ENCODE assay signal across 2 cellular contexts in genomic region chr7:36389371-36390198, GRCh38.
TF ChIP-seq lines count a peak whose summit lies in the region.

ANLN (plus strand) TSS chr7:36389862; CDS start chr7:36390027, 165 bp downstream.

TF ChIP-seq in HEK293, 187 proteins besides CTCF, POLR2A, EP300 and RAD21 (continued from another document and continues in another):
- peak; percentile 60; the same call in 1 of the 2 replicates for TF ChIP-seq HIC1 (tag by site-specific recombination; IDR thresholded peaks at IDR 0.05)
- TF ChIP-seq KLF10 (tag by site-specific recombination; IDR thresholded peaks at IDR 0.05): peak; percentile 95
- TF ChIP-seq WT1 (tag by site-specific recombination; IDR thresholded peaks at IDR 0.05): no peak
- TF ChIP-seq ZNF596 (tag by site-specific recombination; IDR thresholded peaks at IDR 0.05): 0 out of 2 replicates have a peak, but pooled peaks have one; percentile 4
- TF ChIP-seq PATZ1 (tag by site-specific recombination; IDR thresholded peaks at IDR 0.05): peak; percentile 85
- TF ChIP-seq SP7 (tag by site-specific recombination; IDR thresholded peaks at IDR 0.05): peak; percentile 67; the same call in 1 of the 2 replicates
- TF ChIP-seq ZNF501 (tag by site-specific recombination; IDR thresholded peaks at IDR 0.05): peak; percentile 72
- TF ChIP-seq ZNF19 (tag by site-specific recombination; IDR thresholded peaks at IDR 0.05; ENCODE audit: low read depth): no peak
- no peak for TF ChIP-seq SCRT2 (tag by site-specific recombination; IDR thresholded peaks at IDR 0.05)
- TF ChIP-seq ZNF366 (tag by site-specific recombination; conservative IDR thresholded peaks at IDR 0.05): peak; percentile 68
- TF ChIP-seq GLIS2 (tag by site-specific recombination; IDR thresholded peaks at IDR 0.05): peak; percentile 76
- TF ChIP-seq ZNF660 (tag by site-specific recombination; IDR thresholded peaks at IDR 0.05): peak; percentile 31; the same call in 1 of the 2 replicates
- no peak for TF ChIP-seq MZF1 (tag by site-specific recombination; IDR thresholded peaks at IDR 0.05; ENCODE audit: borderline replicate concordance)
- TF ChIP-seq ZNF48 (tag by site-specific recombination; IDR thresholded peaks at IDR 0.05): no peak
- TF ChIP-seq ZSCAN16 (tag by site-specific recombination; IDR thresholded peaks at IDR 0.05): no peak
- TF ChIP-seq ZBTB26 (tag by site-specific recombination; optimal IDR thresholded peaks at IDR 0.05): peak; percentile 77
- no peak for TF ChIP-seq ZBTB11 (tag by site-specific recombination; conservative IDR thresholded peaks at IDR 0.05; ENCODE audit: low read depth)
- TF ChIP-seq KLF1 (tag by site-specific recombination; IDR thresholded peaks at IDR 0.05): 0 out of 2 replicates have a peak, but pooled peaks have one; percentile 7
- TF ChIP-seq ZNF580 (tag by site-specific recombination; IDR thresholded peaks at IDR 0.05): peak; percentile 71; the same call in 1 of the 2 replicates
- 0 out of 2 replicates have a peak, but pooled peaks have one; percentile 24 for TF ChIP-seq ZNF391 (tag by site-specific recombination; IDR thresholded peaks at IDR 0.05; ENCODE audit: borderline replicate concordance, low read depth)
- TF ChIP-seq ZFP37 (tag by site-specific recombination; IDR thresholded peaks at IDR 0.05): peak; percentile 59
- TF ChIP-seq ZNF629 (tag by site-specific recombination; IDR thresholded peaks at IDR 0.05): peak; percentile 43; the same call in 1 of the 2 replicates

TF ChIP-seq in SK-N-SH, 30 proteins besides CTCF, POLR2A, EP300 and RAD21 (continued from another document):
- TF ChIP-seq ZBTB33 (IDR thresholded peaks at IDR 0.05; ENCODE audit: borderline replicate concordance, low read depth) (no peak), JUND (IDR thresholded peaks at IDR 0.05) (no peak), FOXJ3 (CRISPR knock-in tag; IDR thresholded peaks at IDR 0.05) (no peak), FOXM1 (IDR thresholded peaks at IDR 0.05; ENCODE audit: low read depth) (no peak), TCF12 (IDR thresholded peaks at IDR 0.05) (no peak), GATA2 (CRISPR knock-in tag; IDR thresholded peaks at IDR 0.05) (no peak), RXRA (IDR thresholded peaks at IDR 0.05; ENCODE audit: borderline replicate concordance, low read depth) (no peak), IRF3 (IDR thresholded peaks at IDR 0.05; ENCODE audit: low read depth, low read length) (no peak), TEAD4 (IDR thresholded peaks at IDR 0.05; ENCODE audit: borderline replicate concordance, insufficient read depth) (no peak), SMC3 (IDR thresholded peaks at IDR 0.05; ENCODE audit: low read depth, low read length) (no peak), MXI1 (IDR thresholded peaks at IDR 0.05; ENCODE audit: low read depth, low read length) (peak; percentile 96), MEF2A (IDR thresholded peaks at IDR 0.05; ENCODE audit: borderline replicate concordance, low read depth) (no peak), NFIC (IDR thresholded peaks at IDR 0.05; ENCODE audit: borderline replicate concordance) (no peak), PBX3 (IDR thresholded peaks at IDR 0.05) (no peak)
TF ChIP-seq in SK-N-SH: peak in this region for 11.
